ENCODE assay signal across 18 cellular contexts in genomic region chr20:44135811-44136204, GRCh38. TPM values are rescaled to one million over a fixed set of nuclear protein-coding genes. Genes with fewer than 3 reads are reported as not detected.
DNase-seq lines count a peak whose midpoint lies in the region; ATAC-seq, FAIRE-seq and TF ChIP-seq lines count a peak whose summit lies in the region.
"Had no signal": no experiment of that assay in that cellular context is flagged by ENCODE, and none has a peak within 500 bp of the region (broad histone marks: within the 10 kb centered on the region; RNA-seq: fewer than 3 reads in every experiment).

No MANE protein-coding gene starts in this region.

- ATAC-seq in HepG2: peak; percentile 35
- ATAC-seq in right lobe of liver: no peak
- ATAC-seq in effector memory CD8-positive, alpha-beta T cell (replicated peaks): peak; percentile 47
- ATAC-seq: GM23338 had no signal

- peaks cover 3 to 31% of the 10 kb centered on the region in 2 experiments; a peak in 3 of 5 replicates for H3K27me3 ChIP-seq in HepG2 (ENCODE audit: control insufficient read depth in 1 of 2, insufficient read depth in 2 of 2, low read length in 2 of 2)
- H3K27me3 ChIP-seq in right lobe of liver: no peaks in the 10 kb centered on the region
- H3K27me3 ChIP-seq in trophoblast cell (ENCODE audit: insufficient read depth, low read length): no peaks in the 10 kb centered on the region
- H3K27me3 ChIP-seq: Peyer's patch had no signal

- no peaks in the 10 kb centered on the region for H3K9me3 ChIP-seq in HepG2 (ENCODE audit: low read length)
- H3K9me3 ChIP-seq in right lobe of liver: no peaks in the 10 kb centered on the region
- no peaks in the 10 kb centered on the region for H3K9me3 ChIP-seq in trophoblast cell (ENCODE audit: insufficient read depth, low read depth, low read length)
- H3K9me3 ChIP-seq: Peyer's patch had no signal

- POLR2A ChIA-PET in HepG2 (lab: Yijun Ruan, JAX): no interaction called here

- no peak overlapping the region for H3K4me2 ChIP-seq in HepG2 (ENCODE audit: low read depth, low read length)
- no peak overlapping the region for H3K4me2 ChIP-seq in trophoblast cell (ENCODE audit: low read length)
- H3K4me2 ChIP-seq: GM23338 had no signal

- H3K4me1 ChIP-seq in HepG2 (ENCODE audit: insufficient read depth, low read length) (no peaks in the 10 kb centered on the region), right lobe of liver (no peaks in the 10 kb centered on the region), trophoblast cell (ENCODE audit: control insufficient read depth in 1 of 2, insufficient read depth in 2 of 2, low read length in 2 of 2) (peaks cover 26 to 32% of the 10 kb centered on the region in 2 experiments)
- H3K4me1 ChIP-seq: parathyroid adenoma, Peyer's patch had no signal

- no peak overlapping the region for H3K9ac ChIP-seq in HepG2 (ENCODE audit: insufficient read depth, low read depth, low read length)
- H3K9ac ChIP-seq in trophoblast cell (ENCODE audit: low read length): no peak overlapping the region
- H3K9ac ChIP-seq: parathyroid adenoma had no signal

- H4K8ac ChIP-seq in trophoblast cell (ENCODE audit: low read depth, low read length): peak overlapping the region; percentile 34

- no peak for TF ChIP-seq RAD21 in HepG2 (CRISPR knock-in tag; IDR thresholded peaks at IDR 0.05)

- no peak overlapping the region for H4K12ac ChIP-seq in trophoblast cell (ENCODE audit: low read depth, low read length)

- no peak for TF ChIP-seq EP300 in HepG2 (IDR thresholded peaks at IDR 0.05; ENCODE audit: low read depth in 2 of 2, low read length in 2 of 2)
- TF ChIP-seq EP300 in HepG2 (CRISPR knock-in tag; IDR thresholded peaks at IDR 0.05; ENCODE audit: borderline replicate concordance): no peak

- no peak overlapping the region for H3K23ac ChIP-seq in trophoblast cell (ENCODE audit: low read length)

- peak overlapping the region; percentile 75 for H3K18ac ChIP-seq in trophoblast cell (ENCODE audit: low read length)

- no peak overlapping the region for H3K27ac ChIP-seq in HepG2 (ENCODE audit: extremely low read length, insufficient read depth, low read length)
- H3K27ac ChIP-seq in right lobe of liver: no peak overlapping the region
- H3K27ac ChIP-seq in trophoblast cell (ENCODE audit: low read depth, low read length): peak overlapping the region; percentile 82
- H3K27ac ChIP-seq: parathyroid adenoma had no signal

- CTCF ChIA-PET in HepG2 (lab: Yijun Ruan, JAX; ENCODE audit: low intra/inter-chr PET ratio, low total read pairs): no interaction called here

- in situ Hi-C loops in HepG2 (cut with HindIII; ENCODE audit: extremely low pct_ligation_motif_present, low pct_unique_long_range_greater_than_20kb): no loop called here

- no peaks in the 10 kb centered on the region for H3K4me1 Mint-ChIP-seq in effector memory CD8-positive, alpha-beta T cell (ENCODE audit: low read depth in 2 of 2)

- DNase-seq in HepG2 (ENCODE audit: low spot score) (no peak), right lobe of liver (no peak), trophoblast cell (no peak), midbrain (lab: John Stamatoyannopoulos, UW) (no peak), HTR-8/SVneo (ENCODE audit: insufficient read length, low spot score) (no peak), H4 (ENCODE audit: low spot score) (no peak)
- DNase-seq in effector memory CD8-positive, alpha-beta T cell: no peak
- no peak for DNase-seq in activated CD4-positive, CD25-positive, alpha-beta regulatory T cell treated with anti-CD3 and anti-CD28 coated beads, Interleukin-2, amount 50 U/mL, for 72 hours
- DNase-seq: activated gamma-delta T cell; hypothalamus; NCI-H2171 treated with DMSO at 0.1 percent for 48 hours; Peyer's patch; stimulated activated CD4-positive, alpha-beta T cell treated with anti-CD3 and anti-CD28 coated beads, Interleukin-12 subunit alpha, Interleukin-12 subunit beta, amount 100 ng/mL, for 4 hours; stimulated activated naive CD4-positive, alpha-beta T cell treated with Interleukin-2 at 50 U/mL for 16 hours had no signal

- peaks cover 41% of the 10 kb centered on the region for H3K79me1 ChIP-seq in trophoblast cell (ENCODE audit: low read length)

- no peaks in the 10 kb centered on the region for H3K36me3 Mint-ChIP-seq in effector memory CD8-positive, alpha-beta T cell (ENCODE audit: insufficient read depth)

- peak overlapping the region; percentile 76 for H3K14ac ChIP-seq in trophoblast cell (ENCODE audit: low read length)

- intact Hi-C loops in HepG2 (cut with micrococcal nuclease; ENCODE audit: unreplicated experiment): no loop called here
- intact Hi-C loops in right lobe of liver (cut with DNase I): no loop called here

- BruUV-seq in HepG2 (replicated peaks; lab: Mats Ljungman, UMichigan): no TSS peak

- no peaks in the 10 kb centered on the region for H4K20me1 ChIP-seq in HepG2 (ENCODE audit: insufficient read depth, low read length)

- H3K4me3 ChIP-seq in HepG2 (replicated peaks in 1 of 3; ENCODE audit: insufficient read depth in 1 of 3, low read depth in 2 of 3, low read length in 3 of 3) (no peak overlapping the region), right lobe of liver (no peak overlapping the region), trophoblast cell (ENCODE audit: low read depth, low read length) (no peak overlapping the region)
- H3K4me3 ChIP-seq: GM23338, Peyer's patch had no signal

- no peaks in the 10 kb centered on the region for H3K9me3 Mint-ChIP-seq in effector memory CD8-positive, alpha-beta T cell
- H3K9me3 Mint-ChIP-seq: GM23338 had no signal

- peak overlapping the region; percentile 90 for H4K91ac ChIP-seq in trophoblast cell (ENCODE audit: low read depth, low read length)

- peak overlapping the region; percentile 77 for H3K4ac ChIP-seq in trophoblast cell (ENCODE audit: low read depth, low read length)

- H3K27ac Mint-ChIP-seq in effector memory CD8-positive, alpha-beta T cell: no peak overlapping the region
- H3K27ac Mint-ChIP-seq: GM23338 had no signal

- WGBS in HepG2 (ENCODE audit: low lambda C conversion rate): 0% methylated on average over 1 of the region's 1 CpG
- 78% methylated on average over 1 of the region's 1 CpG for WGBS in right lobe of liver (ENCODE audit: insufficient coverage, low coverage, low lambda C conversion rate, missing lambda C conversion rate)
- WGBS in trophoblast cell (ENCODE audit: extremely low coverage, insufficient coverage, insufficient read length): no CpG with 5 or more reads among the region's 1 CpG

- H3K4me3 Mint-ChIP-seq in effector memory CD8-positive, alpha-beta T cell: no peak overlapping the region
- H3K4me3 Mint-ChIP-seq: GM23338 had no signal

- TF ChIP-seq POLR2A in HepG2 (IDR thresholded peaks at IDR 0.05; ENCODE audit: insufficient read depth in 1 of 2, low read depth in 2 of 2, low read length in 2 of 2) (no peak), right lobe of liver (IDR thresholded peaks at IDR 0.05) (no peak)

- H3K36me3 ChIP-seq in HepG2 (replicated peaks in 1 of 2; ENCODE audit: control insufficient read depth in 1 of 2, insufficient read depth in 2 of 2, low read length in 2 of 2): no peaks in the 10 kb centered on the region
- H3K36me3 ChIP-seq in right lobe of liver: no peaks in the 10 kb centered on the region
- peaks cover 1 to 4% of the 10 kb centered on the region in 2 experiments for H3K36me3 ChIP-seq in trophoblast cell (ENCODE audit: control insufficient read depth in 1 of 2, insufficient read depth in 2 of 2, low read length in 2 of 2)
- H3K36me3 ChIP-seq: Peyer's patch had no signal

- peaks cover 18 to 34% of the 10 kb centered on the region in 2 donors for H3K27me3 Mint-ChIP-seq in effector memory CD8-positive, alpha-beta T cell

- H2BK12ac ChIP-seq in trophoblast cell (ENCODE audit: low read length): peak overlapping the region; percentile 89

- FAIRE-seq in HepG2 (lab: Jason Lieb, UNC) (no peak), HTR-8/SVneo (lab: Jason Lieb, UNC) (no peak)

- H2AFZ ChIP-seq in HepG2 (ENCODE audit: low read length) (no peak overlapping the region), trophoblast cell (ENCODE audit: insufficient read depth, low read length, poor library complexity) (no peak overlapping the region)
- H2AFZ ChIP-seq: GM23338, parathyroid adenoma had no signal

- H3K79me2 ChIP-seq in HepG2 (ENCODE audit: insufficient read depth, low read length): no peaks in the 10 kb centered on the region
- peaks cover 5% of the 10 kb centered on the region for H3K79me2 ChIP-seq in trophoblast cell (ENCODE audit: control insufficient read depth, insufficient read depth, low read length, poor library complexity)
- H3K79me2 ChIP-seq: parathyroid adenoma had no signal

- peak overlapping the region; percentile 88 for H2BK120ac ChIP-seq in trophoblast cell (ENCODE audit: insufficient read depth, low read length, poor library complexity)

- TF ChIP-seq CTCF in HepG2 (CRISPR knock-in tag; IDR thresholded peaks at IDR 0.05) (no peak), right lobe of liver (IDR thresholded peaks at IDR 0.05) (no peak)

- H2AK5ac ChIP-seq in trophoblast cell (ENCODE audit: low read length): peak overlapping the region; percentile 90

- peak overlapping the region; percentile 84 for H2BK5ac ChIP-seq in trophoblast cell (ENCODE audit: low read depth, low read length, poor library complexity)

RNA-seq across cellular contexts. Expression of gene JPH2, which starts 51.2 kb away (rescaled TPM):
- total RNA-seq in HepG2 (2016; rRNA removed; fragmentation: Illumina TruSeq; extraction: Trizol) (not detected in 2 replicates), right lobe of liver (under 1 TPM in 5 of 6 experiments, not detected in 1; 0.09 to 0.31 (median 0.10) TPM)
- not detected in 2 replicates for total RNA-seq in HepG2 (2016; cell fraction: cytosol; rRNA removed; fragmentation: Illumina TruSeq; extraction: Trizol; ENCODE audit: low read depth)
- total RNA-seq in HepG2 (2016; cell fraction: insoluble cytoplasmic fraction; rRNA removed; fragmentation: Illumina TruSeq; extraction: Trizol): not detected in 2 replicates
- total RNA-seq in HepG2 (2016; cell fraction: membrane; rRNA removed; fragmentation: Illumina TruSeq; extraction: Trizol): not detected in 2 replicates
- total RNA-seq in HepG2 (2016; cell fraction: nucleus; rRNA removed; fragmentation: Illumina TruSeq; extraction: Trizol): not detected in 2 replicates
- 0.42 and 0.61 TPM in 2 replicates for polyA plus RNA-seq in HepG2 (2011; rRNA removed)
- 0.23 and 0.32 TPM in 2 replicates for polyA plus RNA-seq in HepG2 (2011; cell fraction: cytosol; rRNA removed)
- polyA plus RNA-seq in HepG2 (2011; cell fraction: nucleus; rRNA removed): 2.7 and 2.9 TPM in 2 replicates
- 0.52 and 1.4 TPM in 2 replicates for polyA plus RNA-seq in HepG2 (2012)
- not detected in 2 replicates for polyA plus RNA-seq in HepG2 (2016; cell fraction: cytosol; fragmentation: Illumina TruSeq; extraction: Trizol; ENCODE audit: low read depth)
- polyA plus RNA-seq in HepG2 (2016; cell fraction: insoluble cytoplasmic fraction; fragmentation: Illumina TruSeq; extraction: Trizol; ENCODE audit: low read depth): not detected in 2 replicates
- polyA plus RNA-seq in HepG2 (2016; cell fraction: membrane; fragmentation: Illumina TruSeq; extraction: Trizol; ENCODE audit: low read depth): not detected in 2 replicates
- not detected in 2 replicates for polyA plus RNA-seq in HepG2 (2016; cell fraction: nucleus; fragmentation: Illumina TruSeq; extraction: Trizol; ENCODE audit: insufficient read depth, low read depth)
- 1.1 and 9.5 TPM in 2 replicates for polyA minus RNA-seq in HepG2 (2011; rRNA and poly(A)+ RNA removed; ENCODE audit: low replicate concordance)
- 0.30 TPM in 1 of 2 replicates, not detected in the other for polyA minus RNA-seq in HepG2 (2011; cell fraction: cytosol; rRNA and poly(A)+ RNA removed)
- 3.7 and 4.5 TPM in 2 replicates for polyA minus RNA-seq in HepG2 (2011; cell fraction: nucleus; rRNA and poly(A)+ RNA removed)
- polyA plus RNA-seq in trophoblast cell (2013): 13.7 and 14.2 TPM in 2 replicates
- 0.15 TPM in 1 of 2 replicates, not detected in the other for total RNA-seq in H4 (2014; rRNA removed; shearing (Covaris generic))
- total RNA-seq: activated CD8-positive, alpha-beta memory T cell treated with anti-CD3 and anti-CD28 coated beads for 36 hours; mononuclear cell had no signal

Comparison
In these comparisons a context has a peak if more than half of its experiments do, and no peak if none do; other contexts are left out.
1. ATAC-seq: peak in HepG2 (single experiment) and effector memory CD8-positive, alpha-beta T cell (single experiment); none in right lobe of liver (0 of 4).